27 cellular contexts compared by ENCODE assay signal in genomic region chr2:142008135-142008744, GRCh38.
DNase-seq lines count a peak whose midpoint lies in the region; TF ChIP-seq lines count a peak whose summit lies in the region.
"Had no signal": no experiment of that assay in that cellular context is flagged by ENCODE, and none has a peak within 500 bp of the region (broad histone marks: within the 10 kb centered on the region; RNA-seq: fewer than 3 reads in every experiment).

No MANE protein-coding gene starts in this region.

- CTCF ChIA-PET in MCF 10A (lab: Yijun Ruan, JAX) = interaction anchor here (0.7 kb wide), 1 partner anchor 55 kb away, joined by 3 read pairs; no protein-coding TSS in a partner anchor

- H2AFZ ChIP-seq in GM23248 = no peak overlapping the region

- no peak for TF ChIP-seq POLR2A in esophagus squamous epithelium (IDR thresholded peaks at IDR 0.05)

- WGBS in GM23248 (ENCODE audit: low coverage in 1 of 2, low lambda C conversion rate in 2 of 2, missing lambda C conversion rate in 2 of 2), 2 experiments = 12 to 17% methylated on average over 4 of the region's 4 CpGs
- 68 to 81% methylated on average over 4 of the region's 4 CpGs for WGBS in esophagus squamous epithelium, 2 donors

- in situ Hi-C loops in GM23248 (cut with MboI) = no loop called here

- no peaks in the 10 kb centered on the region for H3K27me3 ChIP-seq in GM23248 (replicated peaks; ENCODE audit: insufficient read depth)
- no peaks in the 10 kb centered on the region for H3K27me3 ChIP-seq in adipocyte (replicated peaks; ENCODE audit: control insufficient read depth, insufficient read depth, low read length)
- H3K27me3 ChIP-seq in esophagus squamous epithelium = no peaks in the 10 kb centered on the region
- H3K27me3 ChIP-seq: BLaER1 treated with 17β-estradiol and CSF1 and Interleukin-3, amounts not matched to agents 10 nM and 100 nM; esophagus muscularis mucosa; right atrium auricular region had no signal

- no peaks in the 10 kb centered on the region for H3K4me1 Mint-ChIP-seq in MCF 10A (ENCODE audit: insufficient read depth, unreplicated experiment)
- H3K4me1 Mint-ChIP-seq: H9; memory B cell; nephron progenitor cell; stimulated activated naive CD8-positive, alpha-beta T cell treated with anti-CD3 and anti-CD28 coated beads, Interleukin-15, amount 100 ng/mL, for 72 hours had no signal

- no peak for TF ChIP-seq CTCF in foreskin fibroblast (IDR thresholded peaks at IDR 0.05; ENCODE audit: low read depth, low read length)
- TF ChIP-seq CTCF in esophagus squamous epithelium (IDR thresholded peaks at IDR 0.05) = no peak
- no peak for TF ChIP-seq CTCF in MCF 10A (IDR thresholded peaks at IDR 0.05; ENCODE audit: unreplicated experiment)

- H3K27ac ChIP-seq in GM23248 (no peak overlapping the region), esophagus squamous epithelium (no peak overlapping the region)
- H3K27ac ChIP-seq: BLaER1 treated with 17β-estradiol and CSF1 and Interleukin-3, amounts not matched to agents 10 nM and 100 nM; esophagus muscularis mucosa; right atrium auricular region had no signal

- no peak overlapping the region for H3K9ac ChIP-seq in GM23248
- H3K9ac ChIP-seq in adipocyte (ENCODE audit: low read length) = no peak overlapping the region
- H3K9ac ChIP-seq: BLaER1 treated with 17β-estradiol and CSF1 and Interleukin-3, amounts not matched to agents 10 nM and 100 nM had no signal

- H3K9me2 ChIP-seq in GM23248 (ENCODE audit: insufficient read depth) = no peaks in the 10 kb centered on the region

- no peaks in the 10 kb centered on the region for H3K79me2 ChIP-seq in GM23248 (ENCODE audit: insufficient read depth)

- DNase-seq in GM23248 (peak; percentile 37), adipocyte (ENCODE audit: low read depth) (peak; percentile 81), foreskin fibroblast (peak; percentile 16 to 65), stromal cell of bone marrow (ENCODE audit: low read depth) (peak; percentile 6), esophagus squamous epithelium (lab: John Stamatoyannopoulos, UW) (no peak), MCF 10A (ENCODE audit: unreplicated experiment) (no peak), SKM-1 (lab: John Stamatoyannopoulos, UW; ENCODE audit: unreplicated experiment) (no peak)
- DNase-seq: activated CD4-positive, alpha-beta T cell treated with anti-CD3 and anti-CD28 coated beads, Interleukin-2, amount 50 U/mL, for 48 hours; activated CD4-positive, CD25-positive, alpha-beta regulatory T cell treated with anti-CD3 and anti-CD28 coated beads, Interleukin-2, amount 50 U/mL, for 72 hours; activated T-cell treated with anti-CD3 and anti-CD28 coated beads, Interleukin-2, amount 50 U/mL, for 72 hours; H9; KG1; MM.1S; NCI-H1417 treated with DMSO at 0.1 percent for 48 hours; NCI-H2081; NCI-H2227 treated with DMSO at 0.1 percent for 48 hours; NCI-H526 treated with DMSO at 0.1 percent for 48 hours; nephron progenitor cell; NK-92 treated with Interleukin-12 subunit alpha and Interleukin-12 subunit beta, amount 100 ng/mL, for 24 hours; stimulated activated CD8-positive, alpha-beta memory T cell treated with anti-CD3 and anti-CD28 coated beads, Interleukin-4, amount 100 ng/mL, for 48 hours; stimulated activated naive CD8-positive, alpha-beta T cell treated with anti-CD3 and anti-CD28 coated beads, Interleukin-15, amount 100 ng/mL, for 72 hours had no signal

- intact Hi-C loops in esophagus squamous epithelium (cut with DNase I) = no loop called here
- intact Hi-C loops in MCF 10A (cut with micrococcal nuclease) = no loop called here

- H3K9me3 ChIP-seq in GM23248 (ENCODE audit: low read depth) (no peaks in the 10 kb centered on the region), adipocyte (ENCODE audit: control insufficient read depth, low read length) (no peaks in the 10 kb centered on the region), esophagus squamous epithelium (no peaks in the 10 kb centered on the region)
- H3K9me3 ChIP-seq: BLaER1 treated with 17β-estradiol and CSF1 and Interleukin-3, amounts not matched to agents 10 nM and 100 nM; esophagus muscularis mucosa; right atrium auricular region had no signal

- no peaks in the 10 kb centered on the region for H3K36me3 ChIP-seq in GM23248 (ENCODE audit: low read depth)
- no peaks in the 10 kb centered on the region for H3K36me3 ChIP-seq in adipocyte (ENCODE audit: control insufficient read depth, insufficient read depth, low read length, severe bottlenecking)
- no peaks in the 10 kb centered on the region for H3K36me3 ChIP-seq in esophagus squamous epithelium
- H3K36me3 ChIP-seq: BLaER1 treated with 17β-estradiol and CSF1 and Interleukin-3, amounts not matched to agents 10 nM and 100 nM; esophagus muscularis mucosa; right atrium auricular region had no signal

- H3K4me1 ChIP-seq in GM23248 (ENCODE audit: insufficient read depth) (no peaks in the 10 kb centered on the region), adipocyte (ENCODE audit: control insufficient read depth, insufficient read depth, low read length) (peaks cover 10% of the 10 kb centered on the region), esophagus squamous epithelium (no peaks in the 10 kb centered on the region)
- H3K4me1 ChIP-seq: BLaER1 treated with 17β-estradiol and CSF1 and Interleukin-3, amounts not matched to agents 10 nM and 100 nM; esophagus muscularis mucosa; right atrium auricular region had no signal

- H3K27ac Mint-ChIP-seq in MCF 10A (ENCODE audit: low read depth, unreplicated experiment) = no peak overlapping the region
- H3K27ac Mint-ChIP-seq: activated T-cell treated with anti-CD3 and anti-CD28 coated beads, Interleukin-2, amount 50 U/mL, for 72 hours; H9; memory B cell; nephron progenitor cell; stimulated activated naive CD8-positive, alpha-beta T cell treated with anti-CD3 and anti-CD28 coated beads, Interleukin-15, amount 100 ng/mL, for 72 hours; T-helper 2 cell treated with Interferon-gamma antibody and Interleukin-4, amounts not matched to agents 5 μg/mL and 100 μg/mL, for 36 hours had no signal

- H3F3A ChIP-seq in GM23248 (ENCODE audit: insufficient read depth) = no peaks in the 10 kb centered on the region

- H3K4me2 ChIP-seq in GM23248 (ENCODE audit: unreplicated experiment) = no peak overlapping the region
- H3K4me2 ChIP-seq: BLaER1 treated with 17β-estradiol and CSF1 and Interleukin-3, amounts not matched to agents 10 nM and 100 nM had no signal

- no TSS peak for BruUV-seq in MCF 10A (replicated peaks; lab: Mats Ljungman, UMichigan)

- H3K4me3 Mint-ChIP-seq in MCF 10A (ENCODE audit: unreplicated experiment) = no peak overlapping the region
- H3K4me3 Mint-ChIP-seq: activated T-cell treated with anti-CD3 and anti-CD28 coated beads, Interleukin-2, amount 50 U/mL, for 72 hours; brain; H9; memory B cell; nephron progenitor cell; stimulated activated naive CD8-positive, alpha-beta T cell treated with anti-CD3 and anti-CD28 coated beads, Interleukin-15, amount 100 ng/mL, for 72 hours; T-helper 2 cell treated with Interferon-gamma antibody and Interleukin-4, amounts not matched to agents 5 μg/mL and 100 μg/mL, for 36 hours had no signal

- H4K20me1 ChIP-seq in GM23248 (ENCODE audit: insufficient read depth) = no peaks in the 10 kb centered on the region
- H4K20me1 ChIP-seq: BLaER1 treated with 17β-estradiol and CSF1 and Interleukin-3, amounts not matched to agents 10 nM and 100 nM had no signal

- no peaks in the 10 kb centered on the region for H3K9me3 Mint-ChIP-seq in MCF 10A (ENCODE audit: unreplicated experiment)
- H3K9me3 Mint-ChIP-seq: brain, H9, memory B cell, nephron progenitor cell had no signal

- H3K4me3 ChIP-seq in GM23248 (no peak overlapping the region), adipocyte (ENCODE audit: low read length) (no peak overlapping the region), foreskin fibroblast (ENCODE audit: low read depth in 1 of 2, low read length in 2 of 2) (no peak overlapping the region), esophagus squamous epithelium (no peak overlapping the region)
- H3K4me3 ChIP-seq: BLaER1 treated with 17β-estradiol and CSF1 and Interleukin-3, amounts not matched to agents 10 nM and 100 nM; esophagus muscularis mucosa; right atrium auricular region had no signal

- POLR2A ChIA-PET in MCF 10A (lab: Yijun Ruan, JAX) = no interaction called here

- peaks cover 32% of the 10 kb centered on the region for H3K27me3 Mint-ChIP-seq in MCF 10A (ENCODE audit: insufficient read depth, unreplicated experiment)
- H3K27me3 Mint-ChIP-seq: brain; memory B cell; stimulated activated naive CD8-positive, alpha-beta T cell treated with anti-CD3 and anti-CD28 coated beads, Interleukin-15, amount 100 ng/mL, for 72 hours had no signal

- no peaks in the 10 kb centered on the region for H3K36me3 Mint-ChIP-seq in MCF 10A (ENCODE audit: insufficient read depth, unreplicated experiment)
- H3K36me3 Mint-ChIP-seq: brain, memory B cell had no signal

Comparison
In these comparisons a context has a peak if more than half of its experiments do, and no peak if none do; other contexts are left out.
1. DNase-seq: peak in GM23248 (single experiment), adipocyte (single experiment), foreskin fibroblast (2 of 2) and stromal cell of bone marrow (single experiment); none in esophagus squamous epithelium (single experiment), MCF 10A (single experiment) and SKM-1 (single experiment).